In the genomic region with DNA sequence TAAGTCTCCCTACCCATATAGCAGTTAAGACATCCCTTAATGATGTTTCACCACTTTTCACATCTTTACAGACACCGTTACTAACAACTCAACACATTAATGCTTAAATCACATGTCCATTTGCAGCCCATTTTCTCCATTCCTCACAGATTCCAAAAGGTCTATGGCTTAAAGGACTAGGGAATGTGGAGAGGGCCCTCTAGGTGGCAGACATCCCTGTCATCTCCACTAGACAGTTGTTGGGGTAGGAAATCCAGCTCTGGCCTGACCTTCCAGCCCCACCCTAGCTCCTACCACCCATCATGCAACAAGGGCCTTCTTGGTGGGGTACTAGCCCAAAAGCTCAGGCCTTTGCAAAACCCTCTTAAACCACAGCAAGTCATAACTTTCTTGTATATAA, we compare ENCODE assay signal across 18 cellular contexts. TPM values are rescaled to one million over a fixed set of nuclear protein-coding genes. Genes with fewer than 3 reads are reported as not detected.
DNase-seq lines count a peak whose midpoint lies in the region; TF ChIP-seq lines count a peak whose summit lies in the region.
"Had no signal": no experiment of that assay in that cellular context is flagged by ENCODE, and none has a peak within 500 bp of the region (broad histone marks: within the 10 kb centered on the region; RNA-seq: fewer than 3 reads in every experiment).

No MANE protein-coding gene starts in this region.

- H3K9ac ChIP-seq in neuronal stem cell (ENCODE audit: low read depth, low read length, poor library complexity) (no peak overlapping the region), colonic mucosa (ENCODE audit: low read depth in 2 of 2, low read length in 2 of 2) (no peak overlapping the region)

- no peak overlapping the region for H3K4ac ChIP-seq in neuronal stem cell (ENCODE audit: low read length)

- H3K27me3 Mint-ChIP-seq in endothelial cell (ENCODE audit: unreplicated experiment), result no peaks in the 10 kb centered on the region
- H3K27me3 Mint-ChIP-seq: activated naive CD4-positive, alpha-beta T cell treated with anti-CD3 and anti-CD28 coated beads, Interleukin-2, amount 10 ng/mL, durations not matched to agents 7 days and 5 days had no signal

- H3K9me3 Mint-ChIP-seq in endothelial cell (ENCODE audit: unreplicated experiment), result no peaks in the 10 kb centered on the region
- H3K9me3 Mint-ChIP-seq: activated CD4-positive, alpha-beta T cell treated with anti-CD3 and anti-CD28 coated beads, Interleukin-2, amount 10 ng/mL, durations not matched to agents 7 days and 5 days; activated naive CD4-positive, alpha-beta T cell treated with anti-CD3 and anti-CD28 coated beads, Interleukin-2, amount 10 ng/mL, durations not matched to agents 7 days and 5 days; dendritic cell treated with granulocyte-macrophage colony-stimulating factor and Interleukin-4, amounts not matched to agents 40 ng/mL and 50 ng/mL, for 4 days; mesothelial cell of epicardium had no signal

- no peaks in the 10 kb centered on the region for H3K36me3 ChIP-seq in brain microvascular endothelial cell (replicated peaks)
- no peaks in the 10 kb centered on the region for H3K36me3 ChIP-seq in neuronal stem cell (replicated peaks in 1 of 2; ENCODE audit: control insufficient read depth in 2 of 2, insufficient read depth in 2 of 2, low read length in 2 of 2)
- no peaks in the 10 kb centered on the region for H3K36me3 ChIP-seq in colonic mucosa
- H3K36me3 ChIP-seq: esophagus muscularis mucosa, right atrium auricular region, SJCRH30 had no signal

- no peak overlapping the region for H3K4me2 ChIP-seq in neuronal stem cell (ENCODE audit: insufficient read depth, low read length, poor library complexity, severe bottlenecking)

- H3K27ac Mint-ChIP-seq in endothelial cell (ENCODE audit: unreplicated experiment), result no peak overlapping the region
- H3K27ac Mint-ChIP-seq: activated CD4-positive, alpha-beta T cell treated with anti-CD3 and anti-CD28 coated beads, Interleukin-2, amount 10 ng/mL, durations not matched to agents 7 days and 5 days; activated naive CD4-positive, alpha-beta T cell treated with anti-CD3 and anti-CD28 coated beads, Interleukin-2, amount 10 ng/mL, durations not matched to agents 7 days and 5 days; dendritic cell treated with granulocyte-macrophage colony-stimulating factor and Interleukin-4, amounts not matched to agents 40 ng/mL and 50 ng/mL, for 4 days; mesothelial cell of epicardium had no signal

- H2BK15ac ChIP-seq in neuronal stem cell (ENCODE audit: low read length), result no peak overlapping the region

- no peak overlapping the region for H2AK5ac ChIP-seq in neuronal stem cell (ENCODE audit: low read depth, low read length)

- H2BK120ac ChIP-seq in neuronal stem cell (ENCODE audit: low read depth, low read length), result no peak overlapping the region

- H3K4me3 ChIP-seq in brain microvascular endothelial cell (ENCODE audit: low read depth, low read length) (no peak overlapping the region), neuronal stem cell (ENCODE audit: low read length in 2 of 2) (no peak overlapping the region), colonic mucosa (no peak overlapping the region)
- H3K4me3 ChIP-seq: esophagus muscularis mucosa, right atrium auricular region, SJCRH30 had no signal

- TF ChIP-seq CTCF in brain microvascular endothelial cell (IDR thresholded peaks at IDR 0.05; ENCODE audit: low read depth, low read length, missing control alignments), result peak; percentile 34
- TF ChIP-seq CTCF in endothelial cell (IDR thresholded peaks at IDR 0.05; ENCODE audit: unreplicated experiment), result no peak
- no peak for TF ChIP-seq CTCF in colonic mucosa (IDR thresholded peaks at IDR 0.05)

- no peaks in the 10 kb centered on the region for H3K4me1 Mint-ChIP-seq in endothelial cell (ENCODE audit: unreplicated experiment)
- H3K4me1 Mint-ChIP-seq: activated CD4-positive, alpha-beta T cell treated with anti-CD3 and anti-CD28 coated beads, Interleukin-2, amount 10 ng/mL, durations not matched to agents 7 days and 5 days; activated naive CD4-positive, alpha-beta T cell treated with anti-CD3 and anti-CD28 coated beads, Interleukin-2, amount 10 ng/mL, durations not matched to agents 7 days and 5 days; mesothelial cell of epicardium had no signal

- H4K8ac ChIP-seq in neuronal stem cell (ENCODE audit: low read depth, low read length), result no peak overlapping the region

- peak; percentile 42 for DNase-seq in NCI-H82 (lab: John Stamatoyannopoulos, UW)
- no peak for DNase-seq in NCI-H82 treated with DMSO at 0.1 percent for 48 hours (lab: John Stamatoyannopoulos, UW; ENCODE audit: unreplicated experiment)
- peak; percentile 36 for DNase-seq in HuH-7 (ENCODE audit: low spot score)
- no peak for DNase-seq in brain microvascular endothelial cell
- DNase-seq in neuronal stem cell (ENCODE audit: low spot score), result no peak
- DNase-seq in endothelial cell (ENCODE audit: low spot score), result no peak
- no peak for DNase-seq in T-helper 9 cell
- no peak for DNase-seq in colonic mucosa
- DNase-seq: activated CD4-positive, alpha-beta T cell treated with anti-CD3 and anti-CD28 coated beads, Interleukin-2, amount 10 ng/mL, durations not matched to agents 7 days and 5 days; activated naive CD4-positive, alpha-beta T cell treated with anti-CD3 and anti-CD28 coated beads, Interleukin-2, amount 10 ng/mL, durations not matched to agents 7 days and 5 days; NCI-H1105; NCI-H2227 treated with DMSO at 0.1 percent for 48 hours; SJCRH30; T1000 had no signal

- in situ Hi-C loops in brain microvascular endothelial cell (cut with HindIII; ENCODE audit: low pct_ligation_motif_present, low sequenced_read_pairs), result no loop called here

- H2AFZ ChIP-seq in neuronal stem cell (ENCODE audit: low read length), result no peak overlapping the region

- peaks cover 0 to 1% of the 10 kb centered on the region in 2 donors for H3K9me3 ChIP-seq in neuronal stem cell (replicated peaks in 1 of 2; ENCODE audit: control insufficient read depth in 2 of 2, insufficient read depth in 1 of 2, low read depth in 1 of 2, low read length in 2 of 2)
- H3K9me3 ChIP-seq in colonic mucosa, result no peaks in the 10 kb centered on the region
- H3K9me3 ChIP-seq: esophagus muscularis mucosa, right atrium auricular region, SJCRH30 had no signal

- no peaks in the 10 kb centered on the region for H3K4me1 ChIP-seq in neuronal stem cell (ENCODE audit: control insufficient read depth in 2 of 2, insufficient read depth in 1 of 2, low read depth in 1 of 2, low read length in 2 of 2)
- H3K4me1 ChIP-seq in colonic mucosa, result no peaks in the 10 kb centered on the region
- H3K4me1 ChIP-seq: esophagus muscularis mucosa, right atrium auricular region, SJCRH30 had no signal

- intact Hi-C loops in colonic mucosa (cut with DNase I), result no loop called here

- H2BK5ac ChIP-seq in neuronal stem cell (ENCODE audit: low read length), result no peak overlapping the region

- no peaks in the 10 kb centered on the region for H3K79me1 ChIP-seq in neuronal stem cell (ENCODE audit: low read depth, low read length)

- H3K18ac ChIP-seq in neuronal stem cell (ENCODE audit: low read length), result no peak overlapping the region

- no peak overlapping the region for H3K14ac ChIP-seq in neuronal stem cell (ENCODE audit: low read length)

- no peak overlapping the region for H4K91ac ChIP-seq in neuronal stem cell (ENCODE audit: low read depth, low read length, poor library complexity)

- H3K36me3 Mint-ChIP-seq in endothelial cell (ENCODE audit: low read depth, unreplicated experiment), result no peaks in the 10 kb centered on the region
- H3K36me3 Mint-ChIP-seq: activated naive CD4-positive, alpha-beta T cell treated with anti-CD3 and anti-CD28 coated beads, Interleukin-2, amount 10 ng/mL, durations not matched to agents 7 days and 5 days; mesothelial cell of epicardium had no signal

- H2BK12ac ChIP-seq in neuronal stem cell (ENCODE audit: low read length), result no peak overlapping the region

- peak overlapping the region; percentile 75 for H3K23ac ChIP-seq in neuronal stem cell (ENCODE audit: low read depth, low read length, poor library complexity)

- H3K27me3 ChIP-seq in brain microvascular endothelial cell (replicated peaks) (no peaks in the 10 kb centered on the region), neuronal stem cell (ENCODE audit: control insufficient read depth in 3 of 3, insufficient read depth in 3 of 3, low read depth in 1 of 3, low read length in 3 of 3) (peaks cover 0 to 5% (median 0%) of the 10 kb centered on the region in 3 experiments), colonic mucosa (no peaks in the 10 kb centered on the region)
- H3K27me3 ChIP-seq: esophagus muscularis mucosa, right atrium auricular region had no signal

- H3K4me3 Mint-ChIP-seq in endothelial cell (ENCODE audit: unreplicated experiment), result no peak overlapping the region
- H3K4me3 Mint-ChIP-seq: activated CD4-positive, alpha-beta T cell treated with anti-CD3 and anti-CD28 coated beads, Interleukin-2, amount 10 ng/mL, durations not matched to agents 7 days and 5 days; activated naive CD4-positive, alpha-beta T cell treated with anti-CD3 and anti-CD28 coated beads, Interleukin-2, amount 10 ng/mL, durations not matched to agents 7 days and 5 days; dendritic cell treated with granulocyte-macrophage colony-stimulating factor and Interleukin-4, amounts not matched to agents 40 ng/mL and 50 ng/mL, for 4 days; mesothelial cell of epicardium had no signal

- no peak overlapping the region for H3K27ac ChIP-seq in brain microvascular endothelial cell
- no peak overlapping the region for H3K27ac ChIP-seq in neuronal stem cell (replicated peaks; ENCODE audit: low read length)
- H3K27ac ChIP-seq in colonic mucosa, result no peak overlapping the region
- H3K27ac ChIP-seq: esophagus muscularis mucosa, right atrium auricular region, SJCRH30 had no signal

- WGBS in neuronal stem cell (ENCODE audit: extremely low coverage in 2 of 2, insufficient read length in 2 of 2, insufficient replicate concordance in 1 of 2), 2 donors, result no CpG with 5 or more reads among the region's 1 CpG

RNA-seq across cellular contexts. Expression of a gene that starts 25.2 kb away (rescaled TPM):
- polyA plus RNA-seq in neuronal stem cell (2013, experiment 1 of 2), result 2.8 TPM
- 2.6 TPM for polyA plus RNA-seq in neuronal stem cell (2013, experiment 2 of 2)
- total RNA-seq in endothelial cell (ENCODE audit: unreplicated experiment) (not detected), colonic mucosa (1 to 10 TPM in 1 of 2 donors, under 1 TPM in 1; 0.40 to 1.4 TPM)
- total RNA-seq: activated CD4-positive, alpha-beta T cell treated with anti-CD3 and anti-CD28 coated beads, Interleukin-2, amount 10 ng/mL, durations not matched to agents 7 days and 5 days had no signal

Comparison
In these comparisons a context has a peak if more than half of its experiments do, and no peak if none do; other contexts are left out.
1. DNase-seq: peak in NCI-H82 (single experiment) and HuH-7 (single experiment); none in NCI-H82 treated with DMSO at 0.1 percent for 48 hours (single experiment), brain microvascular endothelial cell (single experiment), neuronal stem cell (single experiment), endothelial cell (single experiment), T-helper 9 cell (single experiment) and colonic mucosa (single experiment).